2 cellular contexts compared by ENCODE assay signal in genomic region chr20:21528870-21529269, GRCh38.
TF ChIP-seq lines count a peak whose summit lies in the region.

No MANE protein-coding gene starts in this region.

TF ChIP-seq in H1, 55 proteins besides CTCF, POLR2A, EP300 and RAD21:
- TF ChIP-seq CHD2 (IDR thresholded peaks at IDR 0.05; ENCODE audit: low read length) (no peak), TBP (IDR thresholded peaks at IDR 0.05; ENCODE audit: low read depth, low read length) (no peak), TCF12 (IDR thresholded peaks at IDR 0.05; ENCODE audit: low read depth, low read length) (no peak), RFX5 (IDR thresholded peaks at IDR 0.05; ENCODE audit: borderline replicate concordance, low read depth, low read length) (no peak), CTBP2 (IDR thresholded peaks at IDR 0.05; ENCODE audit: borderline replicate concordance, insufficient read depth, insufficient read length, low read length) (no peak), NRF1 (IDR thresholded peaks at IDR 0.05; ENCODE audit: low read depth, low read length) (no peak), JUN (IDR thresholded peaks at IDR 0.05; ENCODE audit: low read depth, low read length) (no peak), ATF3 (IDR thresholded peaks at IDR 0.05; ENCODE audit: insufficient read depth, low read depth, low read length) (no peak), FOSL1 (IDR thresholded peaks at IDR 0.05; ENCODE audit: insufficient read depth, low read depth, low read length) (no peak), BACH1 (IDR thresholded peaks at IDR 0.05; ENCODE audit: low read length) (no peak), EZH2 (IDR thresholded peaks at IDR 0.05; ENCODE audit: low read depth, low read length, severe bottlenecking) (no peak), CEBPB (IDR thresholded peaks at IDR 0.05; ENCODE audit: low read depth, low read length) (no peak)

TF ChIP-seq in WTC11, 78 proteins besides CTCF, POLR2A, EP300 and RAD21:
- TF ChIP-seq ZBTB43 (CRISPR knock-in tag; IDR thresholded peaks at IDR 0.05) (no peak), ZNF512 (CRISPR knock-in tag; IDR thresholded peaks at IDR 0.05; ENCODE audit: borderline replicate concordance) (no peak), NFE2L1 (CRISPR knock-in tag; IDR thresholded peaks at IDR 0.05) (no peak), ARID4B (CRISPR knock-in tag; IDR thresholded peaks at IDR 0.05; ENCODE audit: borderline replicate concordance) (no peak), ZNF532 (CRISPR knock-in tag; IDR thresholded peaks at IDR 0.05; ENCODE audit: borderline replicate concordance) (no peak), ZNF263 (CRISPR knock-in tag; IDR thresholded peaks at IDR 0.05; ENCODE audit: low read depth) (no peak), FOXK1 (CRISPR knock-in tag; IDR thresholded peaks at IDR 0.05) (no peak), ZNF416 (CRISPR knock-in tag; IDR thresholded peaks at IDR 0.05) (no peak), ZSCAN18 (CRISPR knock-in tag; IDR thresholded peaks at IDR 0.05) (no peak), ZNF281 (CRISPR knock-in tag; IDR thresholded peaks at IDR 0.05) (no peak), GTF2I (CRISPR knock-in tag; conservative IDR thresholded peaks at IDR 0.05) (no peak), SMAD3 (CRISPR knock-in tag; IDR thresholded peaks at IDR 0.05; ENCODE audit: borderline replicate concordance) (no peak), SMAD4 (CRISPR knock-in tag; IDR thresholded peaks at IDR 0.05) (no peak), CREM (CRISPR knock-in tag; IDR thresholded peaks at IDR 0.05) (no peak), IRF1 (CRISPR knock-in tag; IDR thresholded peaks at IDR 0.05) (no peak), ZNF138 (CRISPR knock-in tag; conservative IDR thresholded peaks at IDR 0.05) (no peak), JUN (CRISPR knock-in tag; IDR thresholded peaks at IDR 0.05) (no peak), FOXP4 (CRISPR knock-in tag; IDR thresholded peaks at IDR 0.05) (no peak)
